ENCODE assay signal across 25 cellular contexts in the genomic region with DNA sequence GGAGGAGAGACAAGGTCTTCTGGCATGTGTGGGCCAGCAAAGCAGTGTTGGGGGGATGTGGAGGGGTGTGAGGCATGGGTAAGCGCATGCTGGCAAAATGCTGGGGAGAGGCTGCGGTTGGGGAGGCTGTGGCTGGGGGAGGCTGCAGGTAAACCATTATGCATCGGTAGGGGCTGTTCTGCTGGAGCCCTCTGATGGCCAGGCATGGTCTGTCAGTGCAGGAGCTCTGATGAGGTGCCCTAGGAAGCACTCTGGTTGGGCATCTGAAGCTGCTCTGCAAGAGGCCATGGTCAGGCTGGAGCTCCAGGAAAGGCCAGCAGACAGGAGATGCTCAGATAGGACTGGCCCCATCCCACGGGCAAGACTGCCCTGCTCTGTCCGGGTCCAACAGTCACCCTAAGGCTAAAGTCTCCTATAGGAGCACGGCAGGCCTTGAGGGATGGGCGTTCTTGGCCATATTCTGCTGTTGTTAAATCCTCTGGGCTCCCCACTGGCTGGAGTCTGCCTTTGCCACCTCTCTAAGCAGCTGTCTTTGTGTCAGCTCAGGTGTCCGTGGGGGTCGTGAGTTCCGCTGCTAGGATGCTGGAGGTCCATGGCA. TPM values are rescaled to one million over a fixed set of nuclear protein-coding genes. Genes with fewer than 3 reads are reported as not detected.
A peak's percentile ranks its signal among the peaks of the same experiment; 100 is the strongest.
DNase-seq lines count a peak whose midpoint lies in the region; FAIRE-seq and TF ChIP-seq lines count a peak whose summit lies in the region.
"Had no signal": no experiment of that assay in that cellular context is flagged by ENCODE, and none has a peak within 500 bp of the region (broad histone marks: within the 10 kb centered on the region; RNA-seq: fewer than 3 reads in every experiment).

No MANE protein-coding gene starts in this region.

- H3K23me2 ChIP-seq in H9 (ENCODE audit: insufficient read length, low read depth, low read length, poor library complexity, severe bottlenecking), result no peaks in the 10 kb centered on the region

- no peaks in the 10 kb centered on the region for H4K20me1 ChIP-seq in H9 (ENCODE audit: control insufficient read depth, insufficient read depth, insufficient read length)
- H4K20me1 ChIP-seq: BLaER1 treated with 17β-estradiol and CSF1 and Interleukin-3, amounts not matched to agents 10 nM and 100 nM had no signal

- no peaks in the 10 kb centered on the region; the same call in 1 of the 2 replicates for H3K79me2 ChIP-seq in H9 (ENCODE audit: insufficient read depth, low read length)

- H3K36me3 ChIP-seq in kidney (ENCODE audit: control insufficient read depth in 1 of 2, insufficient read depth in 2 of 2, low read length in 2 of 2) (no peaks in the 10 kb centered on the region), A673 (ENCODE audit: insufficient read depth, low read length, poor library complexity, severe bottlenecking) (no peaks in the 10 kb centered on the region)
- H3K36me3 ChIP-seq: BLaER1 treated with 17β-estradiol and CSF1 and Interleukin-3, amounts not matched to agents 10 nM and 100 nM; HAP-1; SJCRH30 had no signal

- no peak overlapping the region for H3K27ac Mint-ChIP-seq in H9
- H3K27ac Mint-ChIP-seq: CD4-positive, alpha-beta T cell; GM23338 had no signal

- no peak overlapping the region for H3T11ph ChIP-seq in H9 (ENCODE audit: low read length)

- peak overlapping the region; percentile 43; the same call in 1 of the 2 replicates for H3K14ac ChIP-seq in H9 (ENCODE audit: insufficient read depth, low read length)

- H3K79me1 ChIP-seq in H9 (ENCODE audit: insufficient read depth, low read depth, low read length, poor library complexity, severe bottlenecking), result no peaks in the 10 kb centered on the region

- H4K5ac ChIP-seq in H9 (ENCODE audit: insufficient read length, low read depth, low read length), result no peak overlapping the region

- no peak overlapping the region for H2AK5ac ChIP-seq in H9 (ENCODE audit: insufficient read length, low read length)

- BruUV-seq in A673 (replicated peaks; lab: Mats Ljungman, UMichigan), result no TSS peak

- no peaks in the 10 kb centered on the region for H3K4me1 ChIP-seq in H9 (ENCODE audit: insufficient read depth, low read length)
- H3K4me1 ChIP-seq in kidney (ENCODE audit: control insufficient read depth in 1 of 2, insufficient read depth in 1 of 2, low read depth in 1 of 2, low read length in 2 of 2), result peaks cover 0 to 7% of the 10 kb centered on the region in 2 donors
- no peaks in the 10 kb centered on the region for H3K4me1 ChIP-seq in A673 (ENCODE audit: insufficient read depth, low read length, poor library complexity, severe bottlenecking)
- H3K4me1 ChIP-seq: SJCRH30 had no signal

- WGBS in H9 (ENCODE audit: extremely low coverage, insufficient read length, low lambda C conversion rate), result no CpG with 5 or more reads among the region's 10 CpGs

- H4K8ac ChIP-seq in H9 (replicated peaks; ENCODE audit: insufficient read length, low read depth, low read length), result peak overlapping the region; percentile 71

- no peaks in the 10 kb centered on the region for H3K4me1 Mint-ChIP-seq in H9
- H3K4me1 Mint-ChIP-seq: GM23338 had no signal

- H2BK12ac ChIP-seq in H9 (ENCODE audit: insufficient read length, low read depth, low read length), result no peak overlapping the region

- no peak for FAIRE-seq in kidney (lab: Jason Lieb, UNC)
- FAIRE-seq: A204.1, GM12878 had no signal

- H3K9ac ChIP-seq in H9 (ENCODE audit: extremely low read depth, insufficient read length, low read length) (no peak overlapping the region), kidney (ENCODE audit: low read length in 2 of 2) (no peak overlapping the region)
- H3K9ac ChIP-seq: BLaER1 treated with 17β-estradiol and CSF1 and Interleukin-3, amounts not matched to agents 10 nM and 100 nM had no signal

- H3K4me3 Mint-ChIP-seq in H9, result no peak overlapping the region
- H3K4me3 Mint-ChIP-seq: CD4-positive, alpha-beta T cell; GM23338 had no signal

- H3K9me3 ChIP-seq in H9 (ENCODE audit: control insufficient read depth, low read depth, low read length) (no peaks in the 10 kb centered on the region), kidney (ENCODE audit: control insufficient read depth in 1 of 2, low read length in 2 of 2) (no peaks in the 10 kb centered on the region), A673 (ENCODE audit: low read depth, low read length, poor library complexity, severe bottlenecking) (no peaks in the 10 kb centered on the region)
- H3K9me3 ChIP-seq: HAP-1, SJCRH30 had no signal

- H3K23ac ChIP-seq in H9 (ENCODE audit: insufficient read length, low read depth, low read length), result no peak overlapping the region

- H3K18ac ChIP-seq in H9 (ENCODE audit: insufficient read length, low read depth, low read length), result no peak overlapping the region

- no peak for TF ChIP-seq CTCF in H9 (conservative IDR thresholded peaks at IDR 0.05)
- TF ChIP-seq CTCF in kidney (IDR thresholded peaks at IDR 0.05; ENCODE audit: borderline replicate concordance, extremely low read depth, insufficient read depth), result no peak
- no peak for TF ChIP-seq CTCF in GM10248 (IDR thresholded peaks at IDR 0.05; ENCODE audit: control extremely low read depth, extremely low read depth, low read depth, missing control alignments)
- no peak for TF ChIP-seq CTCF in A673 (conservative IDR thresholded peaks at IDR 0.05; ENCODE audit: low read depth, low read length)

- H2AFZ ChIP-seq in H9 (ENCODE audit: low read length), result no peak overlapping the region
- H2AFZ ChIP-seq: GM23338 had no signal

- H3K27me3 ChIP-seq in H9 (ENCODE audit: insufficient read depth, low read length) (no peaks in the 10 kb centered on the region), A673 (replicated peaks; ENCODE audit: insufficient read depth, low read depth, low read length, poor library complexity) (no peaks in the 10 kb centered on the region)
- H3K27me3 ChIP-seq: BLaER1 treated with 17β-estradiol and CSF1 and Interleukin-3, amounts not matched to agents 10 nM and 100 nM; SJCRH30 had no signal

- H3K27ac ChIP-seq in H9 (ENCODE audit: insufficient read length, low read depth, low read length), result no peak overlapping the region
- H3K27ac ChIP-seq in angular gyrus (ENCODE audit: low read depth, low read length), result peak overlapping the region; percentile 87
- H3K27ac ChIP-seq in kidney (ENCODE audit: low read depth in 2 of 2, low read length in 2 of 2), result no peak overlapping the region
- H3K27ac ChIP-seq in substantia nigra (ENCODE audit: low read depth, low read length, poor library complexity, severe bottlenecking), result peak overlapping the region; percentile 93
- no peak overlapping the region for H3K27ac ChIP-seq in A673 (ENCODE audit: low read depth, low read length, poor library complexity, severe bottlenecking)
- H3K27ac ChIP-seq: HL-60, SJCRH30 had no signal

- DNase-seq in H9 (no peak), kidney (peak; percentile 38), substantia nigra (lab: John Stamatoyannopoulos, UW) (no peak), UCSD-AML1 (lab: John Stamatoyannopoulos, UW; ENCODE audit: unreplicated experiment) (no peak), GM10248 (ENCODE audit: extremely low spot score) (no peak), A673 (ENCODE audit: low spot score) (no peak)
- DNase-seq: AML-193; CD4-positive, alpha-beta T cell; DMS53; Karpas-422; NCI-H1092 treated with DMSO at 0.1 percent for 48 hours; NCI-H1436 treated with DMSO at 0.1 percent for 48 hours; NCI-H1930; NCI-H2107; NCI-H524; NCI-H774; SJCRH30 had no signal

- H2BK120ac ChIP-seq in H9 (ENCODE audit: low read depth, low read length, poor library complexity, severe bottlenecking), result no peak overlapping the region

- H2BK20ac ChIP-seq in H9 (ENCODE audit: low read depth, low read length, poor library complexity, severe bottlenecking), result no peak overlapping the region

- POLR2A ChIA-PET in GM10248 (lab: Yijun Ruan, JAX), result no interaction called here
- POLR2A ChIA-PET in A673 (lab: Charles Lee; ENCODE audit: low non-redundant PET), result no interaction called here

- no peak overlapping the region for H4K91ac ChIP-seq in H9 (ENCODE audit: insufficient read length, low read depth, low read length)

- no peaks in the 10 kb centered on the region; the same call in 1 of the 2 replicates for H3K27me3 Mint-ChIP-seq in H9 (ENCODE audit: low read depth)

- no peak overlapping the region for H3K56ac ChIP-seq in H9 (ENCODE audit: insufficient read length, low read depth, low read length)

- no peaks in the 10 kb centered on the region; a peak in 1 of 7 replicates for H3K36me3 Mint-ChIP-seq in H9 (ENCODE audit: insufficient read depth in 1 of 3, low read depth in 3 of 3)

- intact Hi-C loops in kidney (cut with DNase I), result no loop called here
- intact Hi-C loops in A673 (cut with micrococcal nuclease; ENCODE audit: unreplicated experiment), result no loop called here

- H3K4me3 ChIP-seq in kidney (ENCODE audit: low read length in 2 of 2) (no peak overlapping the region), A673 (ENCODE audit: low read depth, low read length, poor library complexity, severe bottlenecking) (no peak overlapping the region)
- H3K4me3 ChIP-seq: BLaER1 treated with 17β-estradiol and CSF1 and Interleukin-3, amounts not matched to agents 10 nM and 100 nM; GM12878; GM23338; HAP-1; SJCRH30 had no signal

- peaks cover 0 to 2% of the 10 kb centered on the region in 2 experiments; a peak in 1 of 5 replicates for H3K9me3 Mint-ChIP-seq in H9
- H3K9me3 Mint-ChIP-seq: CD4-positive, alpha-beta T cell; GM23338 had no signal

- H2BK5ac ChIP-seq in H9 (ENCODE audit: insufficient read length, low read length), result no peak overlapping the region

- H2BK15ac ChIP-seq in H9 (ENCODE audit: low read depth, low read length), result no peak overlapping the region

- H3K4ac ChIP-seq in H9 (ENCODE audit: low read depth, low read length), result no peak overlapping the region; the same call in 1 of the 2 replicates

- H3K4me2 ChIP-seq in H9 (ENCODE audit: insufficient read depth, insufficient read length, low read length), result no peak overlapping the region
- H3K4me2 ChIP-seq: BLaER1 treated with 17β-estradiol and CSF1 and Interleukin-3, amounts not matched to agents 10 nM and 100 nM; GM23338 had no signal

- CTCF ChIA-PET in GM10248 (lab: Yijun Ruan, JAX), result interaction anchor here (1.1 kb wide), 1 partner anchor 71 kb away, joined by 3 read pairs; no protein-coding TSS in a partner anchor
- CTCF ChIA-PET in A673 (lab: Charles Lee), result interaction anchor here (0.6 kb wide), 1 partner anchor 236 kb away, joined by 5 read pairs; no protein-coding TSS in a partner anchor

RNA-seq across cellular contexts. Expression of a gene that starts 28.7 kb away (rescaled TPM):
- 3.0 and 3.2 TPM in 2 replicates for total RNA-seq in H9 (2021)
- 44.5 TPM for total RNA-seq in kidney
- polyA plus RNA-seq in kidney (ENCODE audit: insufficient read depth, low read depth, low replicate concordance), result 4.9 TPM
- total RNA-seq in A673 (2021), result 0.69 and 0.92 TPM in 2 replicates
- total RNA-seq: G401 had no signal

Comparison
In these comparisons a context has a peak if more than half of its experiments do, and no peak if none do; other contexts are left out.
1. H3K27ac ChIP-seq: peak in angular gyrus (single experiment) and substantia nigra (single experiment); none in H9 (single experiment), kidney (0 of 2) and A673 (single experiment).
2. RNA of a gene that starts 28.7 kb away (total RNA-seq): 44.5 TPM in kidney (single experiment); 3.0 to 3.2 TPM in H9 and 0.69 to 0.92 TPM in A673; every median in the first group is over 10 times any median in the second.